ENCODE assay signal across 8 cellular contexts in genomic region chr1:111619635-111620411, GRCh38. TPM values are rescaled to one million over a fixed set of nuclear protein-coding genes. Genes with fewer than 3 reads are reported as not detected.
DNase-seq lines count a peak whose midpoint lies in the region; ATAC-seq and TF ChIP-seq lines count a peak whose summit lies in the region.

TSS of gene RAP1A (plus strand) at chr1:111619789. CDS start at chr1:111691361, 71,572 bp downstream.

- DNase-seq in HT-29 (ENCODE audit: low spot score) (peak; percentile 88), NK-92 (lab: John Stamatoyannopoulos, UW; ENCODE audit: unreplicated experiment) (peak; percentile 47), lung (ENCODE audit: low spot score) (peak; percentile 96)
- peak; percentile 92 for DNase-seq in effector CD4-positive, alpha-beta T cell
- peak; percentile 86 to 97 (median 89) for DNase-seq in stimulated activated CD4-positive, alpha-beta T cell treated with anti-CD3 and anti-CD28 coated beads, TNF-alpha, amount 100 ng/mL, for 1 hour (ENCODE audit: low read depth in 3 of 3, low spot score in 1 of 3)

- H3K9me3 ChIP-seq in lung (ENCODE audit: control insufficient read depth in 2 of 2, insufficient read depth in 1 of 2, low read length in 1 of 2), result no peaks in the 10 kb centered on the region

- 0 to 2% methylated on average over 21 to 77 of the region's 77 CpGs for WGBS in lung, 2 donors

- peak within 1 kb of the TSS; percentile 86 for H3K27ac ChIP-seq in C4-2B
- H3K27ac ChIP-seq in lung (ENCODE audit: low read depth in 1 of 2, low read length in 1 of 2), result peak within 1 kb of the TSS; percentile 96 to 100

- POLR2A ChIA-PET in activated CD8-positive, alpha-beta memory T cell treated with anti-CD3 and anti-CD28 coated beads for 36 hours (lab: Charles Lee), result interaction anchor here (0.6 to 4.0 kb wide), 12 partner anchors 8 to 112 kb away, joined by 3 to 25 read pairs (median 6); no protein-coding TSS in a partner anchor

- ATAC-seq in GM19452 (IDR thresholded peaks at IDR 0.05; ENCODE audit: unreplicated experiment) (peak; percentile 61), lung (ENCODE audit: insufficient read depth, low FRiP score) (peak; percentile 96)

- CTCF ChIA-PET in activated CD8-positive, alpha-beta memory T cell treated with anti-CD3 and anti-CD28 coated beads for 36 hours (lab: Charles Lee), result interaction anchor here (1.1 to 10.2 kb wide), 6 partner anchors 10 to 138 kb away, joined by 3 to 85 read pairs (median 6); no protein-coding TSS in a partner anchor

- H3K36me3 ChIP-seq in lung (ENCODE audit: control insufficient read depth in 2 of 2, insufficient read depth in 2 of 2, low read length in 2 of 2), result peaks cover 0 to 1% of the 10 kb centered on the region in 2 donors

- peaks cover 4 to 18% of the 10 kb centered on the region in 2 donors for H3K4me1 ChIP-seq in lung (ENCODE audit: control insufficient read depth in 2 of 2, insufficient read depth in 2 of 2, low read length in 2 of 2)

- no peak for TF ChIP-seq CTCF in C4-2B (conservative IDR thresholded peaks at IDR 0.05)
- no peak for TF ChIP-seq CTCF in lung (IDR thresholded peaks at IDR 0.05; ENCODE audit: control extremely low read depth, extremely low read depth)

- peak within 1 kb of the TSS; percentile 98 for H3K4me3 ChIP-seq in lung

- no peaks in the 10 kb centered on the region for H3K27me3 ChIP-seq in lung (ENCODE audit: control insufficient read depth, insufficient read depth)

RNA-seq across cellular contexts. Expression of gene RAP1A, which starts in this region (rescaled TPM):
- total RNA-seq in HT-29 (2014; rRNA removed; shearing (Covaris generic)), result 4.1 and 4.2 TPM in 2 replicates
- total RNA-seq in activated CD8-positive, alpha-beta memory T cell treated with anti-CD3 and anti-CD28 coated beads for 36 hours, result 100 to 1,000 TPM; 245 to 248 TPM
- 10 to 100 TPM; 64.5 to 82.9 TPM for total RNA-seq in lung
- 10 to 100 TPM; 72.2 to 97.3 TPM for polyA plus RNA-seq in lung

Comparison
In these comparisons a context has a peak if more than half of its experiments do, and no peak if none do; other contexts are left out.
1. Peak in every context shown above with its lines: DNase-seq, ATAC-seq, H3K4me3 ChIP-seq and H3K27ac ChIP-seq.
2. RNA of gene RAP1A (total RNA-seq): 245 to 248 TPM in activated CD8-positive, alpha-beta memory T cell treated with anti-CD3 and anti-CD28 coated beads for 36 hours and 64.5 to 82.9 TPM in lung; 4.1 to 4.2 TPM in HT-29; every median in the first group is over 10 times any median in the second.